In genomic region chr6:111873178-111874029, GRCh38 we compare ENCODE assay signal across 1 cellular context.
TF ChIP-seq lines count a peak whose summit lies in the region.

TSS of gene FYN (minus strand) at chr6:111873452. CDS start at chr6:111720051, 153,401 bp downstream.

TF ChIP-seq in HEK293, 187 proteins besides CTCF, POLR2A, EP300 and RAD21 (continued from another document and continues in another):
- TF ChIP-seq HIC1 (tag by site-specific recombination; IDR thresholded peaks at IDR 0.05) (peak; percentile 99), ZNF571 (tag by site-specific recombination; IDR thresholded peaks at IDR 0.05) (no peak), ZFHX2 (tag by site-specific recombination; conservative IDR thresholded peaks at IDR 0.05) (peak; percentile 99), ZBTB6 (tag by site-specific recombination; IDR thresholded peaks at IDR 0.05) (no peak), ZNF621 (tag by site-specific recombination; IDR thresholded peaks at IDR 0.05) (no peak), ZSCAN4 (tag by site-specific recombination; IDR thresholded peaks at IDR 0.05) (peak; percentile 66), REPIN1 (tag by site-specific recombination; IDR thresholded peaks at IDR 0.05; ENCODE audit: low read depth) (no peak), ZNF24 (tag by site-specific recombination; IDR thresholded peaks at IDR 0.05) (peak; percentile 75; the same call in 1 of the 2 replicates), KLF16 (tag by site-specific recombination; IDR thresholded peaks at IDR 0.05) (peak; percentile 96), ZNF654 (tag by site-specific recombination; IDR thresholded peaks at IDR 0.05; ENCODE audit: low read depth) (no peak), ZNF776 (tag by site-specific recombination; IDR thresholded peaks at IDR 0.05; ENCODE audit: borderline replicate concordance) (no peak), HOXD13 (CRISPR knock-in tag; IDR thresholded peaks at IDR 0.05; ENCODE audit: borderline replicate concordance) (no peak), REST (tag by site-specific recombination; IDR thresholded peaks at IDR 0.05) (peak; percentile 21; the same call in 1 of the 2 replicates), ZNF280D (tag by site-specific recombination; IDR thresholded peaks at IDR 0.05) (no peak), ZEB2 (tag by site-specific recombination; IDR thresholded peaks at IDR 0.05) (peak; percentile 83), ZNF404 (tag by site-specific recombination; IDR thresholded peaks at IDR 0.05) (no peak), ZNF548 (tag by site-specific recombination; IDR thresholded peaks at IDR 0.05) (no peak), GFI1B (tag by site-specific recombination; IDR thresholded peaks at IDR 0.05) (no peak), ZBTB1 (tag by site-specific recombination; IDR thresholded peaks at IDR 0.05) (no peak), YY1 (tag by site-specific recombination; IDR thresholded peaks at IDR 0.05) (no peak), KLF7 (tag by site-specific recombination; IDR thresholded peaks at IDR 0.05; ENCODE audit: borderline replicate concordance) (no peak; the same call in 1 of the 2 replicates), ZNF555 (tag by site-specific recombination; conservative IDR thresholded peaks at IDR 0.05) (no peak), ZBTB48 (tag by site-specific recombination; IDR thresholded peaks at IDR 0.05) (peak; percentile 70; the same call in 1 of the 2 replicates), ZNF10 (tag by site-specific recombination; IDR thresholded peaks at IDR 0.05) (no peak; the same call in 1 of the 2 replicates), ZNF513 (tag by site-specific recombination; IDR thresholded peaks at IDR 0.05) (no peak), ZNF175 (tag by site-specific recombination; IDR thresholded peaks at IDR 0.05) (no peak), ZNF549 (tag by site-specific recombination; IDR thresholded peaks at IDR 0.05) (no peak), ZNF792 (tag by site-specific recombination; IDR thresholded peaks at IDR 0.05) (peak; percentile 33; the same call in 1 of the 2 replicates), ZNF518A (tag by site-specific recombination; conservative IDR thresholded peaks at IDR 0.05; ENCODE audit: low read depth) (no peak), MZF1 (tag by site-specific recombination; IDR thresholded peaks at IDR 0.05; ENCODE audit: borderline replicate concordance) (no peak), SP7 (tag by site-specific recombination; IDR thresholded peaks at IDR 0.05) (peak; percentile 91), ZNF202 (tag by site-specific recombination; IDR thresholded peaks at IDR 0.05; ENCODE audit: borderline replicate concordance) (no peak), ZNF600 (tag by site-specific recombination; IDR thresholded peaks at IDR 0.05) (peak; percentile 99), ZNF626 (tag by site-specific recombination; IDR thresholded peaks at IDR 0.05) (no peak), ZNF132 (tag by site-specific recombination; IDR thresholded peaks at IDR 0.05; ENCODE audit: borderline replicate concordance) (no peak)
- TF ChIP-seq, protein P1, sequence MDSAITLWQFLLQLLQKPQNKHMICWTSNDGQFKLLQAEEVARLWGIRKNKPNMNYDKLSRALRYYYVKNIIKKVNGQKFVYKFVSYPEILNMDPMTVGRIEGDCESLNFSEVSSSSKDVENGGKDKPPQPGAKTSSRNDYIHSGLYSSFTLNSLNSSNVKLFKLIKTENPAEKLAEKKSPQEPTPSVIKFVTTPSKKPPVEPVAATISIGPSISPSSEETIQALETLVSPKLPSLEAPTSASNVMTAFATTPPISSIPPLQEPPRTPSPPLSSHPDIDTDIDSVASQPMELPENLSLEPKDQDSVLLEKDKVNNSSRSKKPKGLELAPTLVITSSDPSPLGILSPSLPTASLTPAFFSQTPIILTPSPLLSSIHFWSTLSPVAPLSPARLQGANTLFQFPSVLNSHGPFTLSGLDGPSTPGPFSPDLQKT (IDR thresholded peaks at IDR 0.05; ENCODE audit: borderline replicate concordance, low read depth, low read length), result no peak
- TF ChIP-seq, protein P2, sequence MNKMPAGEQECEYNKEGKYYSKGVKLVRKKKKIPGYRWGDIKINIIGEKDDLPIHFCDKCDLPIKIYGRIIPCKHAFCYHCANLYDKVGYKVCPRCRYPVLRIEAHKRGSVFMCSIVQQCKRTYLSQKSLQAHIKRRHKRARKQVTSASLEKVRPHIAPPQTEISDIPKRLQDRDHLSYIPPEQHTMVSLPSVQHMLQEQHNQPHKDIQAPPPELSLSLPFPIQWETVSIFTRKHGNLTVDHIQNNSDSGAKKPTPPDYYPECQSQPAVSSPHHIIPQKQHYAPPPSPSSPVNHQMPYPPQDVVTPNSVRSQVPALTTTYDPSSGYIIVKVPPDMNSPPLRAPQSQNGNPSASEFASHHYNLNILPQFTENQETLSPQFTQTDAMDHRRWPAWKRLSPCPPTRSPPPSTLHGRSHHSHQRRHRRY (tag by site-specific recombination; IDR thresholded peaks at IDR 0.05), result no peak
- TF ChIP-seq, protein P3, sequence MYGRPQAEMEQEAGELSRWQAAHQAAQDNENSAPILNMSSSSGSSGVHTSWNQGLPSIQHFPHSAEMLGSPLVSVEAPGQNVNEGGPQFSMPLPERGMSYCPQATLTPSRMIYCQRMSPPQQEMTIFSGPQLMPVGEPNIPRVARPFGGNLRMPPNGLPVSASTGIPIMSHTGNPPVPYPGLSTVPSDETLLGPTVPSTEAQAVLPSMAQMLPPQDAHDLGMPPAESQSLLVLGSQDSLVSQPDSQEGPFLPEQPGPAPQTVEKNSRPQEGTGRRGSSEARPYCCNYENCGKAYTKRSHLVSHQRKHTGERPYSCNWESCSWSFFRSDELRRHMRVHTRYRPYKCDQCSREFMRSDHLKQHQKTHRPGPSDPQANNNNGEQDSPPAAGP (tag by site-specific recombination; IDR thresholded peaks at IDR 0.05), result peak; percentile 87
